Comparison of ENCODE assay signal across 19 cellular contexts in genomic region chr22:42785706-42786499, GRCh38.
DNase-seq lines count a peak whose midpoint lies in the region; ATAC-seq and TF ChIP-seq lines count a peak whose summit lies in the region.
"Had no signal": no experiment of that assay in that cellular context is flagged by ENCODE, and none has a peak within 500 bp of the region (broad histone marks: within the 10 kb centered on the region; RNA-seq: fewer than 3 reads in every experiment).

No MANE protein-coding gene starts in this region.

- no peak overlapping the region for H2AK5ac ChIP-seq in H9 (ENCODE audit: insufficient read length, low read length)
- H2AK5ac ChIP-seq in neuronal stem cell (ENCODE audit: low read depth, low read length), result peak overlapping the region; percentile 37

- H3K27me3 ChIP-seq in DND-41 (ENCODE audit: insufficient read depth, low read length, poor library complexity) (no peaks in the 10 kb centered on the region), H9 (ENCODE audit: insufficient read depth, low read length) (no peaks in the 10 kb centered on the region), neuronal stem cell (ENCODE audit: control insufficient read depth in 3 of 3, insufficient read depth in 3 of 3, low read depth in 1 of 3, low read length in 3 of 3) (no peaks in the 10 kb centered on the region)
- H3K27me3 ChIP-seq: BE2C had no signal

- H2BK15ac ChIP-seq in H9 (ENCODE audit: low read depth, low read length) (no peak overlapping the region), neuronal stem cell (ENCODE audit: low read length) (no peak overlapping the region)

- no peaks in the 10 kb centered on the region for H3K23me2 ChIP-seq in H9 (ENCODE audit: insufficient read length, low read depth, low read length, poor library complexity, severe bottlenecking)

- H3K14ac ChIP-seq in H9 (ENCODE audit: insufficient read depth, low read length) (peak overlapping the region; percentile 67; the same call in 1 of the 2 replicates), neuronal stem cell (ENCODE audit: low read length) (no peak overlapping the region)

- H3K36me3 Mint-ChIP-seq in H9 (ENCODE audit: insufficient read depth in 1 of 3, low read depth in 3 of 3) (no peaks in the 10 kb centered on the region), Calu3 (ENCODE audit: insufficient read depth, unreplicated experiment) (peaks cover 3% of the 10 kb centered on the region)
- H3K36me3 Mint-ChIP-seq: CD4-positive, CD25-positive, alpha-beta regulatory T cell; CD8-positive, alpha-beta memory T cell had no signal

- no peak overlapping the region for H3K56ac ChIP-seq in H9 (ENCODE audit: insufficient read length, low read depth, low read length)

- no peak overlapping the region for H3K18ac ChIP-seq in H9 (ENCODE audit: insufficient read length, low read depth, low read length)
- H3K18ac ChIP-seq in neuronal stem cell (ENCODE audit: low read length), result no peak overlapping the region

- no peak overlapping the region for H4K5ac ChIP-seq in H9 (ENCODE audit: insufficient read length, low read depth, low read length)

- H3K36me3 ChIP-seq in DND-41 (ENCODE audit: insufficient read depth, low read length) (no peaks in the 10 kb centered on the region), neuronal stem cell (replicated peaks in 1 of 2; ENCODE audit: control insufficient read depth in 2 of 2, insufficient read depth in 2 of 2, low read length in 2 of 2) (no peaks in the 10 kb centered on the region)
- H3K36me3 ChIP-seq: BE2C had no signal

- H3K4me1 ChIP-seq in DND-41 (ENCODE audit: insufficient read depth, low read length), result no peaks in the 10 kb centered on the region
- no peaks in the 10 kb centered on the region for H3K4me1 ChIP-seq in H9 (ENCODE audit: insufficient read depth, low read length)
- H3K4me1 ChIP-seq in neuronal stem cell (ENCODE audit: control insufficient read depth in 2 of 2, insufficient read depth in 1 of 2, low read depth in 1 of 2, low read length in 2 of 2), result no peaks in the 10 kb centered on the region
- H3K4me1 ChIP-seq: BE2C, Caco-2 had no signal

- H3K27me3 Mint-ChIP-seq in H9 (ENCODE audit: low read depth), result peaks cover 3% of the 10 kb centered on the region
- no peaks in the 10 kb centered on the region for H3K27me3 Mint-ChIP-seq in Calu3 (ENCODE audit: unreplicated experiment)
- H3K27me3 Mint-ChIP-seq: CD4-positive, CD25-positive, alpha-beta regulatory T cell; CD8-positive, alpha-beta memory T cell had no signal

- H3K4me1 Mint-ChIP-seq in H9, result peaks cover 0 to 8% of the 10 kb centered on the region in 2 experiments; a peak in 2 of 4 replicates
- H3K4me1 Mint-ChIP-seq in Calu3 (ENCODE audit: low read depth, unreplicated experiment), result no peaks in the 10 kb centered on the region
- H3K4me1 Mint-ChIP-seq: CD4-positive, CD25-positive, alpha-beta regulatory T cell; CD8-positive, alpha-beta memory T cell had no signal

- H3K79me2 ChIP-seq in DND-41 (ENCODE audit: insufficient read depth, low read length), result no peaks in the 10 kb centered on the region
- H3K79me2 ChIP-seq in H9 (ENCODE audit: insufficient read depth, low read length), result no peaks in the 10 kb centered on the region

- H2BK5ac ChIP-seq in H9 (ENCODE audit: insufficient read length, low read length) (no peak overlapping the region), neuronal stem cell (ENCODE audit: low read length) (no peak overlapping the region)

- H3K4me3 Mint-ChIP-seq in H9 (no peak overlapping the region), Calu3 (ENCODE audit: low read depth, unreplicated experiment) (no peak overlapping the region)
- H3K4me3 Mint-ChIP-seq: CD4-positive, CD25-positive, alpha-beta regulatory T cell; CD8-positive, alpha-beta memory T cell had no signal

- no TSS peak for BruUV-seq in Calu3 (replicated peaks; lab: Mats Ljungman, UMichigan)

- H4K20me1 ChIP-seq in DND-41 (ENCODE audit: insufficient read depth, low read length), result peaks cover 4% of the 10 kb centered on the region; the same call in 1 of the 2 replicates
- no peaks in the 10 kb centered on the region for H4K20me1 ChIP-seq in H9 (ENCODE audit: control insufficient read depth, insufficient read depth, insufficient read length)

- no peaks in the 10 kb centered on the region for H3K9me3 Mint-ChIP-seq in H9
- H3K9me3 Mint-ChIP-seq in Calu3 (ENCODE audit: low read depth, unreplicated experiment), result no peaks in the 10 kb centered on the region
- H3K9me3 Mint-ChIP-seq: CD4-positive, CD25-positive, alpha-beta regulatory T cell; CD8-positive, alpha-beta memory T cell had no signal

- WGBS in H9 (ENCODE audit: extremely low coverage, insufficient read length, low lambda C conversion rate), result no CpG with 5 or more reads among the region's 20 CpGs
- WGBS in neuronal stem cell (ENCODE audit: extremely low coverage in 2 of 2, insufficient read length in 2 of 2, insufficient replicate concordance in 1 of 2), 2 donors, result no CpG with 5 or more reads among the region's 20 CpGs

- H3K9ac ChIP-seq in DND-41 (ENCODE audit: low read depth, low read length), result no peak overlapping the region
- no peak overlapping the region for H3K9ac ChIP-seq in H9 (ENCODE audit: extremely low read depth, insufficient read length, low read length)
- no peak overlapping the region for H3K9ac ChIP-seq in neuronal stem cell (ENCODE audit: low read depth, low read length, poor library complexity)

- H2BK120ac ChIP-seq in H9 (ENCODE audit: low read depth, low read length, poor library complexity, severe bottlenecking), result no peak overlapping the region
- H2BK120ac ChIP-seq in neuronal stem cell (ENCODE audit: low read depth, low read length), result no peak overlapping the region

- no peak overlapping the region for H3T11ph ChIP-seq in H9 (ENCODE audit: low read length)

- H3K23ac ChIP-seq in H9 (ENCODE audit: insufficient read length, low read depth, low read length), result no peak overlapping the region
- peak overlapping the region; percentile 56 for H3K23ac ChIP-seq in neuronal stem cell (ENCODE audit: low read depth, low read length, poor library complexity)

- H4K91ac ChIP-seq in H9 (ENCODE audit: insufficient read length, low read depth, low read length) (no peak overlapping the region), neuronal stem cell (ENCODE audit: low read depth, low read length, poor library complexity) (no peak overlapping the region)

- H3K4me2 ChIP-seq in DND-41 (ENCODE audit: insufficient read depth, low read length) (no peak overlapping the region), H9 (ENCODE audit: insufficient read depth, insufficient read length, low read length) (no peak overlapping the region), neuronal stem cell (ENCODE audit: insufficient read depth, low read length, poor library complexity, severe bottlenecking) (no peak overlapping the region)

- DNase-seq in DND-41 (no peak), H9 (no peak), coronary artery (ENCODE audit: low spot score) (peak; percentile 60), neuronal stem cell (ENCODE audit: low spot score) (no peak), Calu3 (no peak)
- DNase-seq: ACHN; BE2C; C1 segment of cervical spinal cord; Caco-2; CD4-positive, CD25-positive, alpha-beta regulatory T cell; CD8-positive, alpha-beta memory T cell; DMS79 treated with DMSO at 0.1 percent for 48 hours; EL; HCEC 1CT; IMR-90 had no signal

- no peak overlapping the region for H3K27ac ChIP-seq in DND-41 (ENCODE audit: low read length)
- H3K27ac ChIP-seq in H9 (ENCODE audit: insufficient read length, low read depth, low read length), result no peak overlapping the region
- H3K27ac ChIP-seq in coronary artery, result no peak overlapping the region
- H3K27ac ChIP-seq in neuronal stem cell (replicated peaks; ENCODE audit: low read length), result no peak overlapping the region

- no peaks in the 10 kb centered on the region for H3K9me3 ChIP-seq in DND-41 (ENCODE audit: insufficient read depth, low read length, severe bottlenecking)
- no peaks in the 10 kb centered on the region for H3K9me3 ChIP-seq in H9 (ENCODE audit: control insufficient read depth, low read depth, low read length)
- no peaks in the 10 kb centered on the region for H3K9me3 ChIP-seq in neuronal stem cell (replicated peaks in 1 of 2; ENCODE audit: control insufficient read depth in 2 of 2, insufficient read depth in 1 of 2, low read depth in 1 of 2, low read length in 2 of 2)
- H3K9me3 ChIP-seq: BE2C, Caco-2 had no signal

- no peak overlapping the region for H4K8ac ChIP-seq in H9 (replicated peaks; ENCODE audit: insufficient read length, low read depth, low read length)
- no peak overlapping the region for H4K8ac ChIP-seq in neuronal stem cell (ENCODE audit: low read depth, low read length)

- H3K79me1 ChIP-seq in H9 (ENCODE audit: insufficient read depth, low read depth, low read length, poor library complexity, severe bottlenecking), result no peaks in the 10 kb centered on the region
- H3K79me1 ChIP-seq in neuronal stem cell (ENCODE audit: low read depth, low read length), result no peaks in the 10 kb centered on the region

- ATAC-seq in DND-41 (ENCODE audit: insufficient read depth, low read depth) (peak; percentile 29; the same call in 1 of the 3 replicates), GM21529 (IDR thresholded peaks at IDR 0.05; ENCODE audit: unreplicated experiment) (no peak), GM21737 (IDR thresholded peaks at IDR 0.05; ENCODE audit: unreplicated experiment) (no peak)
- ATAC-seq: K562 had no signal

- H3K27ac Mint-ChIP-seq in H9, result no peak overlapping the region
- H3K27ac Mint-ChIP-seq in Calu3 (ENCODE audit: unreplicated experiment), result no peak overlapping the region
- H3K27ac Mint-ChIP-seq: CD4-positive, CD25-positive, alpha-beta regulatory T cell had no signal

- H3K4ac ChIP-seq in H9 (ENCODE audit: low read depth, low read length) (no peak overlapping the region), neuronal stem cell (ENCODE audit: low read length) (no peak overlapping the region)

- no peak overlapping the region for H2AFZ ChIP-seq in DND-41 (ENCODE audit: low read depth, low read length)
- H2AFZ ChIP-seq in H9 (ENCODE audit: low read length), result no peak overlapping the region
- H2AFZ ChIP-seq in neuronal stem cell (ENCODE audit: low read length), result no peak overlapping the region

- CTCF ChIA-PET in Calu3 (lab: Charles Lee), result no interaction called here

- H3K4me3 ChIP-seq in DND-41 (ENCODE audit: low read depth in 1 of 2, low read length in 2 of 2) (no peak overlapping the region), coronary artery (no peak overlapping the region), neuronal stem cell (ENCODE audit: low read length in 2 of 2) (no peak overlapping the region)
- H3K4me3 ChIP-seq: GM12878, K562 had no signal

- intact Hi-C loops in Calu3 (cut with micrococcal nuclease; ENCODE audit: unreplicated experiment), result loop anchor here (10.0 kb wide), 1 partner anchor 309 kb away; no protein-coding TSS in a partner anchor

- H2BK12ac ChIP-seq in H9 (ENCODE audit: insufficient read length, low read depth, low read length), result no peak overlapping the region
- no peak overlapping the region for H2BK12ac ChIP-seq in neuronal stem cell (ENCODE audit: low read length)

- TF ChIP-seq CTCF in DND-41 (IDR thresholded peaks at IDR 0.05; ENCODE audit: borderline replicate concordance, extremely low read depth, low read length, poor library complexity, severe bottlenecking) (no peak), H9 (conservative IDR thresholded peaks at IDR 0.05) (no peak), coronary artery (IDR thresholded peaks at IDR 0.05) (no peak), Calu3 (IDR thresholded peaks at IDR 0.05; ENCODE audit: unreplicated experiment) (no peak)

- H2BK20ac ChIP-seq in H9 (ENCODE audit: low read depth, low read length, poor library complexity, severe bottlenecking), result no peak overlapping the region
